Comparison of ENCODE assay signal across 1 cellular context in genomic region chr11:73728000-73728399, GRCh38.
TF ChIP-seq lines count a peak whose summit lies in the region.

No MANE protein-coding gene starts in this region.

TF ChIP-seq in K562, 482 proteins besides CTCF, POLR2A, EP300 and RAD21:
- TF ChIP-seq NFATC3 (IDR thresholded peaks at IDR 0.05) (no peak), HMG20A (CRISPR knock-in tag; conservative IDR thresholded peaks at IDR 0.05) (no peak), BCOR (IDR thresholded peaks at IDR 0.05) (no peak), MCM7 (IDR thresholded peaks at IDR 0.05) (no peak), C11orf30 (IDR thresholded peaks at IDR 0.05; ENCODE audit: low read depth) (no peak), ZNF143 (CRISPR knock-in tag; IDR thresholded peaks at IDR 0.05) (no peak), ZNF75A (CRISPR knock-in tag; IDR thresholded peaks at IDR 0.05) (no peak), HOMEZ (CRISPR knock-in tag; IDR thresholded peaks at IDR 0.05) (no peak), RFX1 (IDR thresholded peaks at IDR 0.05) (no peak), RB1 (IDR thresholded peaks at IDR 0.05; ENCODE audit: low read depth) (no peak), ETS2 (tag; IDR thresholded peaks at IDR 0.05; ENCODE audit: borderline replicate concordance, poor library complexity, severe bottlenecking) (no peak), ZMIZ1 (IDR thresholded peaks at IDR 0.05; ENCODE audit: low read depth in 2 of 2, low read length in 2 of 2) (no peak), ZBTB5 (IDR thresholded peaks at IDR 0.05) (no peak), FOXP1 (CRISPR knock-in tag; IDR thresholded peaks at IDR 0.05) (no peak), ZKSCAN8 (CRISPR knock-in tag; IDR thresholded peaks at IDR 0.05) (no peak)
